21 cellular contexts compared by ENCODE assay signal in the genomic region with DNA sequence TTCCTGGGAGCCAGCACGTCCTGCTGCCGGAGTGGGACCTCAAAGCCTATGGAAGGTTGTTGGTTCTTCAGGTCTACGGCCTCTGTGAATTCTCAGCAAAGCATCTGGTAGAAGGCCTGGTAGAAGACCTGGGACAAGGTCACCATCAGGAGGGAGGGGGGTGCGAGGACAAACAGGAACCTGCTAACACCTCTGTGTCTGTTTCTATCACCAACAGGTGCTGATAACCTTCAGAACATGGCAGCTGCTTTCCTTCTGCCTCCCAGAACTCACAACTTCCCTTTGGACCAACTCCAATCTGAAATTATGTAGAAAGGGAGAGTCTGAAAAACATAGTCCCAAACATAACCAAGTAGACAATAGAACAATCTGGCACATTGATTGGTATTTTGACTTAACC. TPM values are rescaled to one million over a fixed set of nuclear protein-coding genes. Genes with fewer than 3 reads are reported as not detected.
"Had no signal": no experiment of that assay in that cellular context is flagged by ENCODE, and none has a peak within 500 bp of the region (broad histone marks: within the 10 kb centered on the region; RNA-seq: fewer than 3 reads in every experiment).

No MANE protein-coding gene starts in this region.

- H3K27me3 ChIP-seq: esophagus squamous epithelium, left lung, right lobe of liver, stomach, transverse colon had no signal

- H3K4me1 ChIP-seq: esophagus squamous epithelium, left lung, parathyroid adenoma, prostate gland, stomach, transverse colon had no signal

- H3K36me3 ChIP-seq: esophagus squamous epithelium, left lung, prostate gland, right lobe of liver, stomach, thoracic aorta, transverse colon had no signal

- H3K9ac ChIP-seq: parathyroid adenoma had no signal

- H3K4me3 ChIP-seq: esophagus squamous epithelium, left lung, lung, prostate gland, right lobe of liver, stomach, thoracic aorta, transverse colon had no signal

- DNase-seq: effector memory CD8-positive, alpha-beta T cell; esophagus squamous epithelium; foreskin fibroblast; immature natural killer cell; left lung; mesenchymal stem cell; midbrain; naive B cell; occipital lobe; right lobe of liver; stimulated activated CD4-positive, alpha-beta T cell treated with anti-CD3 and anti-CD28 coated beads, Interleukin-12 subunit alpha, Interleukin-12 subunit beta, amount 100 ng/mL, for 4 hours; stimulated activated naive CD4-positive, alpha-beta T cell; stomach; substantia nigra; transverse colon had no signal

- H2AFZ ChIP-seq: parathyroid adenoma had no signal

- H3K27ac ChIP-seq: esophagus squamous epithelium, left lung, parathyroid adenoma, prostate gland, right lobe of liver, stomach, thoracic aorta, transverse colon had no signal

- ATAC-seq: effector memory CD8-positive, alpha-beta T cell; left lung; right lobe of liver had no signal

- H3K79me2 ChIP-seq: parathyroid adenoma had no signal

- FAIRE-seq: colon, keratinocyte had no signal

- H3K9me3 ChIP-seq: esophagus squamous epithelium, left lung, prostate gland, right lobe of liver, stomach, thoracic aorta, transverse colon had no signal

RNA-seq across cellular contexts. Expression of gene MET, which starts 8.3 kb away (rescaled TPM):
- polyA plus RNA-seq: immature natural killer cell had no signal
